17 cellular contexts compared by ENCODE assay signal in the genomic region with DNA sequence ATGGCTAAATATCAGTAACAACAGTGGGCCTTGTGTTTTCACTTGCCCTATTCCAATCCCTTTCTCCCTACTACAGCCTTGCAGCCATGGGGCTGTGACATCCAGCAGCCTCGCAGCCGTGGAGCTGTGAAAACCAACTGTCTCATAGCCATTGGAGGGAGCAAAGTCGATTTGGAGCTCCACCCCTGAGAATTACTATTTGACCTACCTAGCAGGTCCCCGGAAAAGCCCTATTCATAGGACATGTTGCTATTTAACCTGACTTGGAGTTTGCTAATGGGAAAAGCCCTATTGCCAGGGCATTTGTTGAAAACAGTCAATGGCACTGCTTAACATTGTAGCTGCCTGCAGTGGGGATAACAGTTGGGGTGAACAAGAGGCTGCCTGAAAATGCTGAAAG.
"Had no signal": no experiment of that assay in that cellular context is flagged by ENCODE, and none has a peak within 500 bp of the region (broad histone marks: within the 10 kb centered on the region; RNA-seq: fewer than 3 reads in every experiment).

No MANE protein-coding gene starts in this region.

- H3K36me3 ChIP-seq: gastrocnemius medialis, right atrium auricular region had no signal

- H3K4me3 ChIP-seq: dorsolateral prefrontal cortex, gastrocnemius medialis, right atrium auricular region had no signal

- ATAC-seq: esophagus mucosa; gastrocnemius medialis; naive thymus-derived CD8-positive, alpha-beta T cell; stimulated activated memory B cell treated with anti-CD40 and anti-IgM and Interleukin-4, amounts not matched to agents 10 μg/mL and 1 μg/mL and 100 μg/mL, for 72 hours had no signal

- H3K9me3 ChIP-seq: gastrocnemius medialis, right atrium auricular region had no signal

- H3K27ac ChIP-seq: dorsolateral prefrontal cortex, gastrocnemius medialis, right atrium auricular region had no signal

- H3K4me1 ChIP-seq: gastrocnemius medialis, right atrium auricular region had no signal

- DNase-seq: central memory CD4-positive, alpha-beta T cell; cortex of kidney; dorsolateral prefrontal cortex; effector CD8-positive, alpha-beta T cell; gastrocnemius medialis; islet precursor cell; left ventricle myocardium superior; mesendoderm; naive thymus-derived CD8-positive, alpha-beta T cell; posterior cingulate gyrus; stimulated activated CD4-positive, alpha-beta T cell treated with anti-CD3 and anti-CD28 coated beads, Interleukin-15, amount 100 ng/mL, for 24 hours; stimulated activated CD4-positive, alpha-beta T cell treated with anti-CD3 and anti-CD28 coated beads, Interleukin-1b, Interleukin-23, amount 100 ng/mL, for 48 hours; stimulated activated CD4-positive, alpha-beta T cell treated with anti-CD3 and anti-CD28 coated beads, Interleukin-4, amount 100 ng/mL, for 24 hours; trophoblast cell had no signal

- H3K27me3 ChIP-seq: dorsolateral prefrontal cortex, gastrocnemius medialis, right atrium auricular region had no signal
